3 cellular contexts compared by ENCODE assay signal in genomic region chr3:151817473-151817872, GRCh38.
TF ChIP-seq lines count a peak whose summit lies in the region.

No MANE protein-coding gene starts in this region.

TF ChIP-seq in GM23338, 12 proteins besides CTCF, POLR2A, EP300 and RAD21 (continues in another document):
- no peak for TF ChIP-seq ZNF114 (CRISPR knock-in tag; IDR thresholded peaks at IDR 0.05)
- no peak for TF ChIP-seq ETS1 (IDR thresholded peaks at IDR 0.05)
- no peak for TF ChIP-seq STAT1 (IDR thresholded peaks at IDR 0.05; ENCODE audit: unreplicated experiment)
- no peak for TF ChIP-seq EZH2phosphoT487 (IDR thresholded peaks at IDR 0.05; ENCODE audit: unreplicated experiment)
- no peak for TF ChIP-seq JUNB (IDR thresholded peaks at IDR 0.05; ENCODE audit: unreplicated experiment)

TF ChIP-seq in H1, 55 proteins besides CTCF, POLR2A, EP300 and RAD21:
- TF ChIP-seq HDAC2 (IDR thresholded peaks at IDR 0.05; ENCODE audit: borderline replicate concordance in 1 of 2, low read depth in 2 of 2, low read length in 2 of 2) (no peak), GABPA (IDR thresholded peaks at IDR 0.05; ENCODE audit: borderline replicate concordance, insufficient read depth, low read length) (no peak), SIN3A (conservative IDR thresholded peaks at IDR 0.05 in 1 of 2, IDR thresholded peaks at IDR 0.05 in 1 of 2; ENCODE audit: low read depth in 1 of 2, low read length in 2 of 2) (no peak), CEBPB (IDR thresholded peaks at IDR 0.05; ENCODE audit: low read depth, low read length) (no peak), RXRA (IDR thresholded peaks at IDR 0.05; ENCODE audit: insufficient read depth, low read depth, low read length) (no peak), KDM1A (IDR thresholded peaks at IDR 0.05; ENCODE audit: borderline replicate concordance, low read length) (no peak), EZH2 (IDR thresholded peaks at IDR 0.05; ENCODE audit: low read depth, low read length, severe bottlenecking) (no peak), NANOG (IDR thresholded peaks at IDR 0.05; ENCODE audit: insufficient read depth, low read depth, low read length, poor library complexity, severe bottlenecking) (no peak)

TF ChIP-seq in SK-N-SH, 30 proteins besides CTCF, POLR2A, EP300 and RAD21:
- TF ChIP-seq GABPA (IDR thresholded peaks at IDR 0.05; ENCODE audit: low read depth) (no peak), JUND (IDR thresholded peaks at IDR 0.05) (no peak), YY1 (IDR thresholded peaks at IDR 0.05; ENCODE audit: low read depth) (no peak), RXRA (IDR thresholded peaks at IDR 0.05; ENCODE audit: borderline replicate concordance, low read depth) (no peak), PBX3 (IDR thresholded peaks at IDR 0.05) (no peak), USF2 (IDR thresholded peaks at IDR 0.05; ENCODE audit: borderline replicate concordance, low read depth, low read length) (no peak), ELF1 (IDR thresholded peaks at IDR 0.05) (no peak), RCOR1 (IDR thresholded peaks at IDR 0.05; ENCODE audit: low read length) (no peak), CHD2 (IDR thresholded peaks at IDR 0.05; ENCODE audit: low read length, partially characterized antibody) (no peak), RFX5 (IDR thresholded peaks at IDR 0.05; ENCODE audit: low read length) (no peak)
